16 cellular contexts compared by ENCODE assay signal in the genomic region with DNA sequence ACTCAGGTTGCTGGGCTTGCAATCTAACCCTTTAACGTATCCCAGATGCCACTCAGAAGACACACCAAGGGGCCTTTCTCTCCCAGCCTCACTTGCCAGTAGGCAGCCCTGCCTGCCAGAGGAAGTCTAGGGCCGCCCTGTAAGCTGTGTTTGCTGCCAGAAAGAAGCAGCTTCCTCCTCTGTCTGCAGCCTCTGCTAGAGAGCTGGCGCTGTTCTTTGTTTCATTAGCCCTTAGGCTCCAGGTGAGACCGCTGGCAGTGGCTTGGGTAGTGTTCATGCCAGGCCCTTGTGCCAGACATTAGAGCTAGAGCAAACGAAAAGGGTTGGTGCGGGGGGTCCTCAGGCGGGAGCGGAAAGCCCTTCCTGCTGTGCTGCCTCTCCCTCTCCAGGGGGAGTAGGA. TPM values are rescaled to one million over a fixed set of nuclear protein-coding genes. Genes with fewer than 3 reads are reported as not detected.
A peak's percentile ranks its signal among the peaks of the same experiment; 100 is the strongest.
DNase-seq lines count a peak whose midpoint lies in the region; ATAC-seq, FAIRE-seq and TF ChIP-seq lines count a peak whose summit lies in the region.
"Had no signal": no experiment of that assay in that cellular context is flagged by ENCODE, and none has a peak within 500 bp of the region (broad histone marks: within the 10 kb centered on the region; RNA-seq: fewer than 3 reads in every experiment).

No MANE protein-coding gene starts in this region.

- FAIRE-seq in K562 (lab: Jason Lieb, UNC): no peak
- FAIRE-seq: H54 had no signal

- H3K9me1 ChIP-seq in K562 (ENCODE audit: control insufficient read depth, insufficient read depth, low read length): peaks cover 3% of the 10 kb centered on the region

- TF ChIP-seq EP300 in K562 (IDR thresholded peaks at IDR 0.05; ENCODE audit: low read length): no peak

- H3K4me3 Mint-ChIP-seq in activated naive CD4-positive, alpha-beta T cell treated with anti-CD3 and anti-CD28 coated beads, Interleukin-2, amount 50 U/mL, for 24 hours: no peak overlapping the region

- TF ChIP-seq POLR2A in K562 (conservative IDR thresholded peaks at IDR 0.05): no peak

- no peak for TF ChIP-seq RAD21 in K562 (CRISPR knock-in tag; conservative IDR thresholded peaks at IDR 0.05 in 1 of 2, IDR thresholded peaks at IDR 0.05 in 1 of 2)

- H3K36me3 ChIP-seq in K562 (ENCODE audit: control insufficient read depth, insufficient read depth, low read length) (no peaks in the 10 kb centered on the region; the same call in 2 of the 3 replicates), stomach smooth muscle (ENCODE audit: control insufficient read depth in 2 of 2, insufficient read depth in 2 of 2, low read length in 2 of 2) (peaks cover 11 to 18% of the 10 kb centered on the region in 2 donors)
- H3K36me3 ChIP-seq: SJCRH30 had no signal

- H3K79me2 ChIP-seq in K562 (ENCODE audit: control insufficient read depth, insufficient read depth, low read length): no peaks in the 10 kb centered on the region

- CTCF ChIA-PET in K562 (lab: Yijun Ruan, JAX; ENCODE audit: low intra/inter-chr PET ratio): interaction anchor here (1.1 kb wide), 1 partner anchor 106 kb away, joined by 3 read pairs; no protein-coding TSS in a partner anchor

- no peak overlapping the region; the same call in 1 of the 2 replicates for H3K4me2 ChIP-seq in K562 (ENCODE audit: insufficient read depth, low read length)

- H3K27ac ChIP-seq in K562 (ENCODE audit: extremely low read depth, low read depth, low read length): no peak overlapping the region
- no peak overlapping the region for H3K27ac ChIP-seq in stomach smooth muscle (ENCODE audit: low read length)
- H3K27ac ChIP-seq: SJCRH30 had no signal

- H2AFZ ChIP-seq in K562 (ENCODE audit: low read depth, low read length): no peak overlapping the region

- H3K9me3 ChIP-seq in K562 (replicated peaks; ENCODE audit: control insufficient read depth, insufficient read depth, low read depth, low read length) (no peaks in the 10 kb centered on the region), stomach smooth muscle (ENCODE audit: control insufficient read depth in 2 of 2, low read length in 2 of 2) (no peaks in the 10 kb centered on the region)
- H3K9me3 ChIP-seq: gastroesophageal sphincter, SJCRH30 had no signal

- H3K27ac Mint-ChIP-seq in activated naive CD4-positive, alpha-beta T cell treated with anti-CD3 and anti-CD28 coated beads, Interleukin-2, amount 50 U/mL, for 24 hours: peak overlapping the region; percentile 68

- H3K27me3 Mint-ChIP-seq in activated naive CD4-positive, alpha-beta T cell treated with anti-CD3 and anti-CD28 coated beads, Interleukin-2, amount 50 U/mL, for 24 hours: no peaks in the 10 kb centered on the region

- 69% methylated on average over 8 of the region's 8 CpGs for WGBS in K562 (ENCODE audit: insufficient coverage, low coverage, missing lambda C conversion rate)

- ATAC-seq in K562 (peak; percentile 12; the same call in 1 of the 3 replicates), GM21526 (IDR thresholded peaks at IDR 0.05; ENCODE audit: low FRiP score, unreplicated experiment) (no peak), HG03442 (IDR thresholded peaks at IDR 0.05; ENCODE audit: unreplicated experiment) (no peak)
- ATAC-seq: gastroesophageal sphincter had no signal

- H3K9ac ChIP-seq in K562 (ENCODE audit: insufficient read depth in 1 of 2, low read depth in 2 of 2, low read length in 2 of 2): no peak overlapping the region
- peak overlapping the region; percentile 10 to 42 for H3K9ac ChIP-seq in stomach smooth muscle (ENCODE audit: low read length in 2 of 2)

- peaks cover 18% of the 10 kb centered on the region in 2 experiments for H3K4me1 ChIP-seq in K562 (replicated peaks in 1 of 2; ENCODE audit: control insufficient read depth in 2 of 2, insufficient read depth in 2 of 2, low read length in 2 of 2)
- H3K4me1 ChIP-seq in stomach smooth muscle (ENCODE audit: control insufficient read depth, insufficient read depth, low read length): peaks cover 47% of the 10 kb centered on the region

- no TSS peak for BruUV-seq in K562 (replicated peaks; lab: Mats Ljungman, UMichigan)

- H3K4me1 Mint-ChIP-seq in activated naive CD4-positive, alpha-beta T cell treated with anti-CD3 and anti-CD28 coated beads, Interleukin-2, amount 50 U/mL, for 24 hours: peaks cover 17% of the 10 kb centered on the region

- no peak for DNase-seq in activated naive CD4-positive, alpha-beta T cell (lab: John Stamatoyannopoulos, UW)
- peak; percentile 53 for DNase-seq in NCI-H2081 treated with DMSO at 0.1 percent for 48 hours (lab: John Stamatoyannopoulos, UW)
- no peak for DNase-seq in K562 (ENCODE audit: extremely low read depth in 1 of 4, low spot score in 3 of 4)
- DNase-seq in GM19238 (ENCODE audit: insufficient read length, low spot score): no peak
- DNase-seq: activated T-cell treated with anti-CD3 and anti-CD28 coated beads, Interleukin-2, amount 50 U/mL, for 48 hours; effector memory CD4-positive, alpha-beta T cell; islet precursor cell; retina; SJCRH30; stimulated activated naive CD8-positive, alpha-beta T cell treated with anti-CD3 and anti-CD28 coated beads, Interleukin-15, Interleukin-2, amounts not matched to agents 100 U/mL and 50 U/mL, for 24 hours had no signal

- TF ChIP-seq CTCF in K562 (IDR thresholded peaks at IDR 0.05 in 2 of 3, conservative IDR thresholded peaks at IDR 0.05 in 1 of 3; ENCODE audit: insufficient read depth in 2 of 3, low read depth in 1 of 3, low read length in 3 of 3): no peak

- H3K36me3 Mint-ChIP-seq in activated naive CD4-positive, alpha-beta T cell treated with anti-CD3 and anti-CD28 coated beads, Interleukin-2, amount 50 U/mL, for 24 hours: no peaks in the 10 kb centered on the region

- peaks cover 28% of the 10 kb centered on the region for H4K20me1 ChIP-seq in K562 (replicated peaks; ENCODE audit: control insufficient read depth, insufficient read depth, low read length)

- intact Hi-C loops in K562 (cut with micrococcal nuclease): no loop called here

- in situ Hi-C loops in K562 (cut with MboI): loop anchor here (10.0 kb wide), 1 partner anchor 398 kb away; a partner anchor contains a TSS

- H3K4me3 ChIP-seq in K562 (no peak overlapping the region), stomach smooth muscle (ENCODE audit: low read length in 2 of 2) (no peak overlapping the region)
- H3K4me3 ChIP-seq: gastroesophageal sphincter, SJCRH30 had no signal

- H3K27me3 ChIP-seq in K562 (ENCODE audit: control insufficient read depth in 2 of 2, insufficient read depth in 2 of 2, low read length in 2 of 2) (no peaks in the 10 kb centered on the region), stomach smooth muscle (ENCODE audit: control insufficient read depth in 1 of 2, insufficient read depth in 2 of 2, low read length in 2 of 2) (no peaks in the 10 kb centered on the region)
- H3K27me3 ChIP-seq: gastroesophageal sphincter, SJCRH30 had no signal

- POLR2A ChIA-PET in K562 (lab: Yijun Ruan, JAX): interaction anchor here (0.7 to 1.6 kb wide), 6 partner anchors 8 to 255 kb away, joined by 3 to 8 read pairs (median 3); no protein-coding TSS in a partner anchor

- H3K9me3 Mint-ChIP-seq in activated naive CD4-positive, alpha-beta T cell treated with anti-CD3 and anti-CD28 coated beads, Interleukin-2, amount 50 U/mL, for 24 hours: no peaks in the 10 kb centered on the region

RNA-seq across cellular contexts. Expression of a gene that starts 8.9 kb away (rescaled TPM):
- total RNA-seq in K562 (2011; cell fraction: chromatin; rRNA removed; ENCODE audit: low replicate concordance): 6.7 and 9.8 TPM in 2 replicates
- total RNA-seq in K562 (2011; cell fraction: nucleolus; rRNA removed): 9.2 and 10.8 TPM in 2 replicates
- 3.4 and 3.5 TPM in 2 replicates for total RNA-seq in K562 (2011; cell fraction: nucleoplasm; rRNA removed)
- total RNA-seq in K562 (2014; rRNA removed) (4.0 and 5.6 TPM in 2 replicates), K562 (2014; rRNA removed; fragmentation: Illumina TruSeq; extraction: Trizol) (2.0 and 2.4 TPM in 2 replicates), K562 (2015; rRNA removed; fragmentation: Illumina TruSeq; extraction: Trizol) (2.4 and 3.4 TPM in 2 replicates), K562 (2021) (3.8 and 4.1 TPM in 2 replicates)
- polyA plus RNA-seq in K562 (2011; rRNA removed) (1.4 TPM in 2 replicates), K562 (2014; fragmentation: Illumina TruSeq; extraction: Trizol) (3.3 TPM in 2 replicates), K562 (2014; fragmentation: Nextera tagmentation; extraction: Ambion mirVana) (1 to 10 TPM; 1.7 to 2.5 TPM), K562 (2014; rRNA removed) (5.2 and 5.5 TPM in 2 replicates)
- polyA plus RNA-seq in K562 (2011; cell fraction: cytosol; rRNA removed): 2.0 and 5.9 TPM in 2 replicates
- 4.2 and 10.5 TPM in 2 replicates for polyA plus RNA-seq in K562 (2011; cell fraction: nucleus; rRNA removed)
- polyA plus RNA-seq in K562 (2012): 1.8 and 4.6 TPM in 2 replicates
- polyA minus RNA-seq in K562 (2011; rRNA and poly(A)+ RNA removed): 0.75 and 1.7 TPM in 2 replicates
- 0.95 and 1.7 TPM in 2 replicates for polyA minus RNA-seq in K562 (2011; cell fraction: cytosol; rRNA and poly(A)+ RNA removed)
- polyA minus RNA-seq in K562 (2011; cell fraction: nucleus; rRNA and poly(A)+ RNA removed): 0.78 and 2.2 TPM in 2 replicates

RNA-seq across cellular contexts. Expression of a gene that starts 13.9 kb away (rescaled TPM):
- total RNA-seq in K562 (2011; cell fraction: chromatin; rRNA removed; ENCODE audit: low replicate concordance): 1.6 and 9.1 TPM in 2 replicates
- 14.7 and 18.7 TPM in 2 replicates for total RNA-seq in K562 (2011; cell fraction: nucleolus; rRNA removed)
- total RNA-seq in K562 (2011; cell fraction: nucleoplasm; rRNA removed): 7.4 and 9.6 TPM in 2 replicates
- total RNA-seq in K562 (2014; rRNA removed): 101 and 105 TPM in 2 replicates
- 17.9 and 24.9 TPM in 2 replicates for total RNA-seq in K562 (2014; rRNA removed; fragmentation: Illumina TruSeq; extraction: Trizol)
- total RNA-seq in K562 (2015; rRNA removed; fragmentation: Illumina TruSeq; extraction: Trizol): 53.1 and 53.4 TPM in 2 replicates
- 73.0 and 73.1 TPM in 2 replicates for total RNA-seq in K562 (2021)
- 17.3 and 21.0 TPM in 2 replicates for polyA plus RNA-seq in K562 (2011; rRNA removed)
- polyA plus RNA-seq in K562 (2011; cell fraction: cytosol; rRNA removed): 46.1 and 143 TPM in 2 replicates
- polyA plus RNA-seq in K562 (2011; cell fraction: nucleus; rRNA removed): 17.2 and 24.0 TPM in 2 replicates
- 84.8 and 94.3 TPM in 2 replicates for polyA plus RNA-seq in K562 (2012)
- polyA plus RNA-seq in K562 (2014; fragmentation: Illumina TruSeq; extraction: Trizol): 11.7 and 44.6 TPM in 2 replicates
- polyA plus RNA-seq in K562 (2014; fragmentation: Nextera tagmentation; extraction: Ambion mirVana): 10 to 100 TPM; 33.5 to 51.0 TPM
- polyA plus RNA-seq in K562 (2014; rRNA removed): 94.1 and 118 TPM in 2 replicates
- 2.5 and 3.3 TPM in 2 replicates for polyA minus RNA-seq in K562 (2011; rRNA and poly(A)+ RNA removed)
- polyA minus RNA-seq in K562 (2011; cell fraction: cytosol; rRNA and poly(A)+ RNA removed): 20.3 and 25.1 TPM in 2 replicates
- polyA minus RNA-seq in K562 (2011; cell fraction: nucleus; rRNA and poly(A)+ RNA removed): 13.1 and 14.0 TPM in 2 replicates

RNA-seq across cellular contexts. Expression of a gene that starts 21.2 kb away (rescaled TPM):
- total RNA-seq in K562 (2011; cell fraction: chromatin; rRNA removed; ENCODE audit: low replicate concordance): 40.9 and 121 TPM in 2 replicates
- total RNA-seq in K562 (2011; cell fraction: nucleolus; rRNA removed): 59.7 and 75.9 TPM in 2 replicates
- 41.1 and 47.6 TPM in 2 replicates for total RNA-seq in K562 (2011; cell fraction: nucleoplasm; rRNA removed)
- 6.8 and 9.0 TPM in 2 replicates for total RNA-seq in K562 (2014; rRNA removed)
- 3.0 and 3.2 TPM in 2 replicates for total RNA-seq in K562 (2014; rRNA removed; fragmentation: Illumina TruSeq; extraction: Trizol)
- 4.1 and 4.5 TPM in 2 replicates for total RNA-seq in K562 (2015; rRNA removed; fragmentation: Illumina TruSeq; extraction: Trizol)
- 14.2 and 21.0 TPM in 2 replicates for total RNA-seq in K562 (2021)
- polyA plus RNA-seq in K562 (2011; rRNA removed): 6.7 and 14.9 TPM in 2 replicates
- polyA plus RNA-seq in K562 (2011; cell fraction: cytosol; rRNA removed): 9.5 and 10.8 TPM in 2 replicates
- polyA plus RNA-seq in K562 (2011; cell fraction: nucleus; rRNA removed): 72.6 and 86.1 TPM in 2 replicates
- polyA plus RNA-seq in K562 (2012): 14.1 and 15.5 TPM in 2 replicates
- 5.0 and 5.6 TPM in 2 replicates for polyA plus RNA-seq in K562 (2014; fragmentation: Illumina TruSeq; extraction: Trizol)
- under 1 TPM; 0.46 to 0.94 TPM for polyA plus RNA-seq in K562 (2014; fragmentation: Nextera tagmentation; extraction: Ambion mirVana)
- polyA plus RNA-seq in K562 (2014; rRNA removed): 7.6 and 14.9 TPM in 2 replicates
- 1.5 and 2.2 TPM in 2 replicates for polyA minus RNA-seq in K562 (2011; rRNA and poly(A)+ RNA removed)
- 2.3 and 6.2 TPM in 2 replicates for polyA minus RNA-seq in K562 (2011; cell fraction: cytosol; rRNA and poly(A)+ RNA removed)
- polyA minus RNA-seq in K562 (2011; cell fraction: nucleus; rRNA and poly(A)+ RNA removed): 8.9 and 10.0 TPM in 2 replicates

RNA-seq across cellular contexts. Expression of a gene that starts 29.7 kb away (rescaled TPM):
- total RNA-seq in K562 (2011; cell fraction: chromatin; rRNA removed; ENCODE audit: low replicate concordance): 20.7 and 55.9 TPM in 2 replicates
- total RNA-seq in K562 (2011; cell fraction: nucleolus; rRNA removed): 27.2 and 30.7 TPM in 2 replicates
- total RNA-seq in K562 (2011; cell fraction: nucleoplasm; rRNA removed): 23.5 and 24.8 TPM in 2 replicates
- total RNA-seq in K562 (2014; rRNA removed) (6.7 and 6.9 TPM in 2 replicates), K562 (2014; rRNA removed; fragmentation: Illumina TruSeq; extraction: Trizol) (3.7 and 4.6 TPM in 2 replicates), K562 (2015; rRNA removed; fragmentation: Illumina TruSeq; extraction: Trizol) (7.7 and 9.4 TPM in 2 replicates), K562 (2021) (17.1 and 20.9 TPM in 2 replicates)
- polyA plus RNA-seq in K562 (2011; rRNA removed) (15.7 and 18.9 TPM in 2 replicates), K562 (2014; fragmentation: Illumina TruSeq; extraction: Trizol) (11.8 and 15.4 TPM in 2 replicates), K562 (2014; fragmentation: Nextera tagmentation; extraction: Ambion mirVana) (1 to 10 TPM in 1 of 2 experiments, under 1 TPM in 1; 0.96 to 1.0 TPM), K562 (2014; rRNA removed) (10.7 and 12.1 TPM in 2 replicates)
- polyA plus RNA-seq in K562 (2011; cell fraction: cytosol; rRNA removed): 24.6 and 37.2 TPM in 2 replicates
- 21.2 and 32.6 TPM in 2 replicates for polyA plus RNA-seq in K562 (2011; cell fraction: nucleus; rRNA removed)
- polyA plus RNA-seq in K562 (2012): 15.2 and 29.4 TPM in 2 replicates
- polyA minus RNA-seq in K562 (2011; rRNA and poly(A)+ RNA removed): 13.8 and 19.3 TPM in 2 replicates
- 15.1 and 16.6 TPM in 2 replicates for polyA minus RNA-seq in K562 (2011; cell fraction: cytosol; rRNA and poly(A)+ RNA removed)
- polyA minus RNA-seq in K562 (2011; cell fraction: nucleus; rRNA and poly(A)+ RNA removed): 11.6 and 11.7 TPM in 2 replicates

RNA-seq across cellular contexts. Expression of a gene that starts 38.1 kb away (rescaled TPM):
- total RNA-seq in K562 (2011; cell fraction: chromatin; rRNA removed; ENCODE audit: low replicate concordance): 0.60 TPM in 1 of 2 replicates, not detected in the other
- 0.83 and 1.6 TPM in 2 replicates for total RNA-seq in K562 (2011; cell fraction: nucleolus; rRNA removed)
- 1.3 and 1.8 TPM in 2 replicates for total RNA-seq in K562 (2011; cell fraction: nucleoplasm; rRNA removed)
- total RNA-seq in K562 (2014; rRNA removed): 0.45 and 0.59 TPM in 2 replicates
- not detected in 2 replicates for total RNA-seq in K562 (2014; rRNA removed; fragmentation: Illumina TruSeq; extraction: Trizol)
- not detected in 2 replicates for total RNA-seq in K562 (2015; rRNA removed; fragmentation: Illumina TruSeq; extraction: Trizol)
- total RNA-seq in K562 (2021): 0.47 and 0.86 TPM in 2 replicates
- 0.22 TPM in 1 of 2 replicates, not detected in the other for polyA plus RNA-seq in K562 (2011; rRNA removed)
- 0.75 and 1.9 TPM in 2 replicates for polyA plus RNA-seq in K562 (2011; cell fraction: cytosol; rRNA removed)
- polyA plus RNA-seq in K562 (2011; cell fraction: nucleus; rRNA removed): 3.1 and 4.8 TPM in 2 replicates
- 0.20 and 2.4 TPM in 2 replicates for polyA plus RNA-seq in K562 (2012)
- 0.47 TPM in 1 of 2 replicates, not detected in the other for polyA plus RNA-seq in K562 (2014; fragmentation: Illumina TruSeq; extraction: Trizol)
- polyA plus RNA-seq in K562 (2014; fragmentation: Nextera tagmentation; extraction: Ambion mirVana): not detected
- polyA plus RNA-seq in K562 (2014; rRNA removed): 0.43 and 0.64 TPM in 2 replicates
- not detected in 2 replicates for polyA minus RNA-seq in K562 (2011; rRNA and poly(A)+ RNA removed)
- not detected in 2 replicates for polyA minus RNA-seq in K562 (2011; cell fraction: cytosol; rRNA and poly(A)+ RNA removed)
- polyA minus RNA-seq in K562 (2011; cell fraction: nucleus; rRNA and poly(A)+ RNA removed): not detected in 2 replicates
- total RNA-seq: SJCRH30 had no signal

Comparison
In these comparisons a context has a peak if more than half of its experiments do, and no peak if none do; other contexts are left out.
1. H3K9ac ChIP-seq: peak in stomach smooth muscle (2 of 2); none in K562 (0 of 2).